In the genomic region with DNA sequence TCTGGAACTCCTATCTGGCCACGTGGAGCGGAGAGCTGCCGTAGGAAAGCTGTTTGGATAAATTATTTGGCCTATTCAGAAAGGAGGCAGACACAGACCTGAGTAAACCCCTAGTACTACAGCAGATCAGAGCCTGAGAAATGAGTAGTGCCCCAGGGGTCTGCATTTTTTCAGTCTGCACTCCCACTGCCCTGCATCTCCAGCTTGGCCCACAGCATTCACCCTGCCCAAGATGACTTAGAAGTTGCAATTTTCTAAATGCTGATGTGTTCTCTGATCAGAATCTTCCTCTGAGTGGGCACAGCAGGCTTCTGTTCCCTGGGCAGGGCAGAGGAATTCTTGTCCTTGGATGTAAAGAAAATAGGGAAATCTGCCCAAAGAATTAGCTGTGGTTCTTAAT, we compare ENCODE assay signal across 23 cellular contexts. TPM values are rescaled to one million over a fixed set of nuclear protein-coding genes. Genes with fewer than 3 reads are reported as not detected.
"Had no signal": no experiment of that assay in that cellular context is flagged by ENCODE, and none has a peak within 500 bp of the region (broad histone marks: within the 10 kb centered on the region; RNA-seq: fewer than 3 reads in every experiment).

No MANE protein-coding gene starts in this region.

- ATAC-seq: activated CD8-positive, alpha-beta T cell treated with anti-CD3 and anti-CD28 coated beads, Interleukin-2, amount 10 ng/mL, durations not matched to agents 7 days and 5 days; activated T-cell treated with anti-CD3 and anti-CD28 coated beads, Interleukin-2, amount 50 U/mL, for 4 hours; PC-3 had no signal

- DNase-seq: activated CD4-positive, alpha-beta T cell treated with anti-CD3 and anti-CD28 coated beads for 48 hours; activated CD4-positive, alpha-beta T cell treated with anti-CD3 and anti-CD28 coated beads, Interleukin-2, amount 50 U/mL, for 4 hours; activated CD4-positive, CD25-positive, alpha-beta regulatory T cell treated with anti-CD3 and anti-CD28 coated beads, Interleukin-2, amount 50 U/mL, for 72 hours; activated CD8-positive, alpha-beta memory T cell treated with anti-CD3 and anti-CD28 coated beads, Interleukin-2, amount 50 U/mL, for 48 hours; activated CD8-positive, alpha-beta T cell treated with anti-CD3 and anti-CD28 coated beads, Interleukin-2, amount 10 ng/mL, durations not matched to agents 7 days and 5 days; activated gamma-delta T cell; activated naive CD4-positive, alpha-beta T cell treated with anti-CD3 and anti-CD28 coated beads, Interleukin-2, amount 10 ng/mL, durations not matched to agents 7 days and 5 days; activated naive CD8-positive, alpha-beta T cell treated with anti-CD3 and anti-CD28 coated beads, Interleukin-2, amount 10 ng/mL, durations not matched to agents 7 days and 5 days; activated T-cell treated with anti-CD3 and anti-CD28 coated beads, Interleukin-2, amount 50 U/mL, for 4 hours; aorta; caudate nucleus; MM.1S; NCI-H1105 treated with DMSO at 0.1 percent for 48 hours; NCI-H1436 treated with DMSO at 0.1 percent for 48 hours; NCI-H187; NCI-H2081; NCI-H524; PC-3; SHP77 had no signal

- H3K27ac ChIP-seq: breast epithelium, KMS-11 had no signal

- H3K4me3 Mint-ChIP-seq: activated CD8-positive, alpha-beta T cell treated with anti-CD3 and anti-CD28 coated beads, Interleukin-2, amount 10 ng/mL, durations not matched to agents 7 days and 5 days; activated naive CD4-positive, alpha-beta T cell treated with anti-CD3 and anti-CD28 coated beads, Interleukin-2, amount 10 ng/mL, durations not matched to agents 7 days and 5 days; activated naive CD8-positive, alpha-beta T cell treated with anti-CD3 and anti-CD28 coated beads, Interleukin-2, amount 10 ng/mL, durations not matched to agents 7 days and 5 days; activated T-cell treated with anti-CD3 and anti-CD28 coated beads, Interleukin-2, amount 50 U/mL, for 4 hours; T-helper 1 cell treated with Interleukin-12 subunit alpha and Interleukin-12 subunit beta and Interleukin-4 antibody, amounts not matched to agents 30 μg/mL and 1 μg/mL, for 36 hours had no signal

- H3K9me3 Mint-ChIP-seq: activated naive CD4-positive, alpha-beta T cell treated with anti-CD3 and anti-CD28 coated beads, Interleukin-2, amount 10 ng/mL, durations not matched to agents 7 days and 5 days; activated naive CD8-positive, alpha-beta T cell treated with anti-CD3 and anti-CD28 coated beads, Interleukin-2, amount 10 ng/mL, durations not matched to agents 7 days and 5 days; activated T-cell treated with anti-CD3 and anti-CD28 coated beads, Interleukin-2, amount 50 U/mL, for 4 hours; T-helper 1 cell treated with Interleukin-12 subunit alpha and Interleukin-12 subunit beta and Interleukin-4 antibody, amounts not matched to agents 30 μg/mL and 1 μg/mL, for 36 hours had no signal

- H3K4me1 Mint-ChIP-seq: activated naive CD8-positive, alpha-beta T cell treated with anti-CD3 and anti-CD28 coated beads, Interleukin-2, amount 10 ng/mL, durations not matched to agents 7 days and 5 days had no signal

- H3K4me3 ChIP-seq: breast epithelium had no signal

- H3K27me3 ChIP-seq: breast epithelium had no signal

- H3K36me3 ChIP-seq: breast epithelium had no signal

- H3K9me3 ChIP-seq: breast epithelium had no signal

- H3K27ac Mint-ChIP-seq: activated CD8-positive, alpha-beta T cell treated with anti-CD3 and anti-CD28 coated beads, Interleukin-2, amount 10 ng/mL, durations not matched to agents 7 days and 5 days; activated naive CD4-positive, alpha-beta T cell treated with anti-CD3 and anti-CD28 coated beads, Interleukin-2, amount 10 ng/mL, durations not matched to agents 7 days and 5 days; activated naive CD8-positive, alpha-beta T cell treated with anti-CD3 and anti-CD28 coated beads, Interleukin-2, amount 10 ng/mL, durations not matched to agents 7 days and 5 days; T-helper 1 cell treated with Interleukin-12 subunit alpha and Interleukin-12 subunit beta and Interleukin-4 antibody, amounts not matched to agents 30 μg/mL and 1 μg/mL, for 36 hours had no signal

- H3K36me3 Mint-ChIP-seq: activated naive CD4-positive, alpha-beta T cell treated with anti-CD3 and anti-CD28 coated beads, Interleukin-2, amount 10 ng/mL, durations not matched to agents 7 days and 5 days; activated naive CD8-positive, alpha-beta T cell treated with anti-CD3 and anti-CD28 coated beads, Interleukin-2, amount 10 ng/mL, durations not matched to agents 7 days and 5 days had no signal

- H3K4me1 ChIP-seq: breast epithelium had no signal

RNA-seq across cellular contexts. Expression of a gene that starts 57.1 kb away (rescaled TPM):
- total RNA-seq: activated CD8-positive, alpha-beta T cell treated with anti-CD3 and anti-CD28 coated beads, Interleukin-2, amount 10 ng/mL, durations not matched to agents 7 days and 5 days; activated naive CD8-positive, alpha-beta T cell treated with anti-CD3 and anti-CD28 coated beads, Interleukin-2, amount 10 ng/mL, durations not matched to agents 7 days and 5 days; aorta; PC-3; SK-MEL-5 had no signal
- polyA plus RNA-seq: aorta had no signal

RNA-seq across cellular contexts. Expression of a gene that starts 57.2 kb away (rescaled TPM):
- total RNA-seq: activated CD8-positive, alpha-beta T cell treated with anti-CD3 and anti-CD28 coated beads, Interleukin-2, amount 10 ng/mL, durations not matched to agents 7 days and 5 days; activated naive CD8-positive, alpha-beta T cell treated with anti-CD3 and anti-CD28 coated beads, Interleukin-2, amount 10 ng/mL, durations not matched to agents 7 days and 5 days; activated T-cell treated with anti-CD3 and anti-CD28 coated beads, Interleukin-2, amount 50 U/mL, for 4 hours; aorta; PC-3; SK-MEL-5 had no signal
- polyA plus RNA-seq: aorta had no signal
